Comparison of ENCODE assay signal across 2 cellular contexts in the genomic region with DNA sequence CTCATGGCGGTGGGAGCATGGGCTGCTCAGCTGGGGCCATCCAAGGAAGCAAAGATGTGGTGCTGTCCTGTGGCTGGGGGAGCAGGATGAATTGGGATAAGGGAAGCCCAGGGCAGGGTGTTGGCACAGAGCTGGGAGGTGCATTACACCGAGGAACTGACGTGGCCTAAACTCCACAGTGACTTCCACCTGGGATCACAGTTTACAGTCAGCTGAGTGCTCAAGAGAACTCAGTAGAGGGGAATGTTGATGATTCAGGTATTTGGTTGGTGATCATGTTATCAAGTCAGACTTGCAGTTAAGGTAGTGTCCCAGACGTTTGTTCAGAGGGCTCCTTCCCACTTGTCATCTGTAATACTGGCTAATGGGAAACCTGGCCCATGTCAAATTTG.
TF ChIP-seq lines count a peak whose summit lies in the region.

No MANE protein-coding gene starts in this region.

TF ChIP-seq in SK-N-SH, 30 proteins besides CTCF, POLR2A, EP300 and RAD21 (continued from another document):
- TF ChIP-seq IRF3 (IDR thresholded peaks at IDR 0.05; ENCODE audit: low read depth, low read length) (no peak), TCF12 (IDR thresholded peaks at IDR 0.05) (no peak), SIN3A (IDR thresholded peaks at IDR 0.05; ENCODE audit: borderline replicate concordance, low read depth, low read length) (no peak), RFX5 (IDR thresholded peaks at IDR 0.05; ENCODE audit: low read length) (no peak), POLR2AphosphoS5 (IDR thresholded peaks at IDR 0.05; ENCODE audit: low read depth, low read length) (no peak)

TF ChIP-seq in SK-N-SH treated with all-trans-retinoic acid at 6 μM for 48 hours, 23 proteins besides CTCF, POLR2A, EP300 and RAD21 (continued from another document):
- no peak for TF ChIP-seq CSRNP3 (CRISPR knock-in tag; IDR thresholded peaks at IDR 0.05)
- TF ChIP-seq PPARA (CRISPR knock-in tag; IDR thresholded peaks at IDR 0.05; ENCODE audit: borderline replicate concordance), result no peak
